ENCODE assay signal across 27 cellular contexts in the genomic region with DNA sequence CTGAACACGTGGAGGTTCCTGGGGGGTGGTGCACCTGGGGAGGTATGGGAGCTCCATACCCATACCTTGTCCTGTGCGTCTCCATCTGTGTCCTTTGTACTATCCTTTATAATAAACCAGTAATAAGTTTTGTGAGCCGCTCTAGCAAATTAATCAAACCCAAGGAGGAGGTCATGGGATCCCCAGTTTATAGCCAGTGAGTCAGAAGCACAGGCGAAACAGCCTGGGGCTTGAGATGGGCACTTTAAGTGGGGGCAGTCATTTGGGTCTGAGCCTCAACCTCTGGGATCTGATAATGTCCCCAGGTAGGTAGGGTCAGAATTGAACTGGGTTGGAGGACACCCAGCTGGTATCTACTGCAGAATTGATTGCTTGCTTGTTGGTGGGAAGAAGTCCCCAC. TPM values are rescaled to one million over a fixed set of nuclear protein-coding genes. Genes with fewer than 3 reads are reported as not detected.
DNase-seq lines count a peak whose midpoint lies in the region; ATAC-seq and TF ChIP-seq lines count a peak whose summit lies in the region.
"Had no signal": no experiment of that assay in that cellular context is flagged by ENCODE, and none has a peak within 500 bp of the region (broad histone marks: within the 10 kb centered on the region; RNA-seq: fewer than 3 reads in every experiment).

No MANE protein-coding gene starts in this region.

- H3K4me1 Mint-ChIP-seq in natural killer cell treated with Interleukin-12 subunit alpha and Interleukin-12 subunit beta and Interleukin-15 and Interleukin-18, amount 100 ng/mL, for 72 hours (ENCODE audit: low read depth in 2 of 2): peaks cover 23 to 35% of the 10 kb centered on the region in 2 donors
- H3K4me1 Mint-ChIP-seq in natural killer cell (peaks cover 15 to 43% of the 10 kb centered on the region in 2 donors), HFFc6 (ENCODE audit: low read depth) (no peaks in the 10 kb centered on the region)

- intact Hi-C loops in natural killer cell (cut with micrococcal nuclease) (no loop called here), left lung (cut with DNase I) (no loop called here)

- H3K9me3 Mint-ChIP-seq in natural killer cell treated with Interleukin-12 subunit alpha and Interleukin-12 subunit beta and Interleukin-15 and Interleukin-18, amount 100 ng/mL, for 72 hours: no peaks in the 10 kb centered on the region
- no peaks in the 10 kb centered on the region for H3K9me3 Mint-ChIP-seq in natural killer cell
- H3K9me3 Mint-ChIP-seq in HFFc6: no peaks in the 10 kb centered on the region
- H3K9me3 Mint-ChIP-seq: CD4-positive, alpha-beta T cell had no signal

- H3K4me1 ChIP-seq in left lung: peaks cover 0 to 67% of the 10 kb centered on the region in 2 donors
- H3K4me1 ChIP-seq: BE2C, HAP-1 had no signal

- H3K27ac Mint-ChIP-seq in natural killer cell treated with Interleukin-12 subunit alpha and Interleukin-12 subunit beta and Interleukin-15 and Interleukin-18, amount 100 ng/mL, for 72 hours: peak overlapping the region; percentile 51 to 85
- H3K27ac Mint-ChIP-seq in natural killer cell (no peak overlapping the region), HFFc6 (no peak overlapping the region)
- H3K27ac Mint-ChIP-seq: CD4-positive, alpha-beta T cell had no signal

- no peaks in the 10 kb centered on the region for H3K27me3 ChIP-seq in left lung
- H3K27me3 ChIP-seq: SJSA1 had no signal

- no peaks in the 10 kb centered on the region for H3K9me3 ChIP-seq in left lung
- H3K9me3 ChIP-seq: BE2C, HAP-1, SJSA1 had no signal

- ATAC-seq in natural killer cell treated with Interleukin-12 subunit alpha and Interleukin-12 subunit beta and Interleukin-15 and Interleukin-18, amount 100 ng/mL, for 72 hours: no peak
- no peak for ATAC-seq in natural killer cell
- no peak for ATAC-seq in left lung
- no peak for ATAC-seq in GM18868 (IDR thresholded peaks at IDR 0.05; ENCODE audit: unreplicated experiment)
- ATAC-seq in SK-N-SH treated with all-trans-retinoic acid at 6 μM for 48 hours: no peak

- H3K4me3 ChIP-seq in left lung: no peak overlapping the region
- H3K4me3 ChIP-seq: HAP-1, PC-9, SJSA1 had no signal

- TF ChIP-seq CTCF in natural killer cell (IDR thresholded peaks at IDR 0.05): no peak
- TF ChIP-seq CTCF in left lung (IDR thresholded peaks at IDR 0.05): no peak
- no peak for TF ChIP-seq CTCF in HFFc6 (IDR thresholded peaks at IDR 0.05)

- DNase-seq in natural killer cell treated with Interleukin-12 subunit alpha and Interleukin-12 subunit beta and Interleukin-15 and Interleukin-18, amount 100 ng/mL, for 72 hours (ENCODE audit: low spot score): no peak
- DNase-seq in natural killer cell (no peak), left lung (no peak), renal cortical epithelial cell (ENCODE audit: low read depth) (peak; percentile 53), HFFc6 (no peak), glomerular visceral epithelial cell (ENCODE audit: extremely low spot score) (no peak)
- DNase-seq: BE2C; CD4-positive, alpha-beta T cell; GOT3; IMR-90; NCI-H1048; NCI-H1417; NCI-H1694; NCI-H2029 treated with DMSO at 0.1 percent for 48 hours; NCI-H446 treated with DMSO at 0.1 percent for 48 hours; NCI-H526; NCI-H82; NK-92 treated with Interleukin-12 subunit alpha and Interleukin-12 subunit beta, amount 100 ng/mL, for 24 hours; PC-9; Right ventricle myocardium superior; RPMI8226 had no signal

- H3K27ac ChIP-seq in left lung: peak overlapping the region; percentile 76 to 95
- H3K27ac ChIP-seq: 22Rv1, KMS-11, PC-9, SJSA1 had no signal

- no peaks in the 10 kb centered on the region for H3K36me3 ChIP-seq in left lung
- H3K36me3 ChIP-seq: BE2C, HAP-1, SJSA1 had no signal

- no peak overlapping the region for H3K4me3 Mint-ChIP-seq in natural killer cell treated with Interleukin-12 subunit alpha and Interleukin-12 subunit beta and Interleukin-15 and Interleukin-18, amount 100 ng/mL, for 72 hours
- H3K4me3 Mint-ChIP-seq in natural killer cell (no peak overlapping the region), HFFc6 (no peak overlapping the region)
- H3K4me3 Mint-ChIP-seq: CD4-positive, alpha-beta T cell had no signal

- H3K36me3 Mint-ChIP-seq in natural killer cell treated with Interleukin-12 subunit alpha and Interleukin-12 subunit beta and Interleukin-15 and Interleukin-18, amount 100 ng/mL, for 72 hours: peaks cover 8% of the 10 kb centered on the region
- H3K36me3 Mint-ChIP-seq in natural killer cell (no peaks in the 10 kb centered on the region), HFFc6 (ENCODE audit: low read depth) (no peaks in the 10 kb centered on the region)

- H3K27me3 Mint-ChIP-seq in natural killer cell treated with Interleukin-12 subunit alpha and Interleukin-12 subunit beta and Interleukin-15 and Interleukin-18, amount 100 ng/mL, for 72 hours: no peaks in the 10 kb centered on the region
- H3K27me3 Mint-ChIP-seq in natural killer cell (ENCODE audit: low read depth in 2 of 2) (no peaks in the 10 kb centered on the region), HFFc6 (ENCODE audit: insufficient read depth) (peaks cover 8% of the 10 kb centered on the region)
- H3K27me3 Mint-ChIP-seq: CD4-positive, alpha-beta T cell had no signal

TF ChIP-seq in SK-N-SH treated with all-trans-retinoic acid at 6 μM for 48 hours, 23 proteins besides CTCF, POLR2A, EP300 and RAD21 (continues in another document):
- TF ChIP-seq BACH2 (CRISPR knock-in tag; IDR thresholded peaks at IDR 0.05; ENCODE audit: borderline replicate concordance) (no peak), ZNF8 (CRISPR knock-in tag; IDR thresholded peaks at IDR 0.05) (no peak), ZNF565 (CRISPR knock-in tag; conservative IDR thresholded peaks at IDR 0.05; ENCODE audit: low read depth) (no peak), ZFP30 (CRISPR knock-in tag; IDR thresholded peaks at IDR 0.05) (no peak), ZC3H10 (CRISPR knock-in tag; IDR thresholded peaks at IDR 0.05) (no peak), GLIS3 (CRISPR knock-in tag; IDR thresholded peaks at IDR 0.05) (no peak), PATZ1 (CRISPR knock-in tag; IDR thresholded peaks at IDR 0.05; ENCODE audit: borderline replicate concordance) (no peak), CREB5 (CRISPR knock-in tag; IDR thresholded peaks at IDR 0.05; ENCODE audit: low read depth) (no peak), TOX (CRISPR knock-in tag; IDR thresholded peaks at IDR 0.05; ENCODE audit: borderline replicate concordance) (no peak), CSDC2 (CRISPR knock-in tag; IDR thresholded peaks at IDR 0.05) (no peak), TCF4 (CRISPR knock-in tag; IDR thresholded peaks at IDR 0.05; ENCODE audit: borderline replicate concordance) (no peak), RARB (CRISPR knock-in tag; IDR thresholded peaks at IDR 0.05) (no peak)
- TF ChIP-seq, protein P1, sequence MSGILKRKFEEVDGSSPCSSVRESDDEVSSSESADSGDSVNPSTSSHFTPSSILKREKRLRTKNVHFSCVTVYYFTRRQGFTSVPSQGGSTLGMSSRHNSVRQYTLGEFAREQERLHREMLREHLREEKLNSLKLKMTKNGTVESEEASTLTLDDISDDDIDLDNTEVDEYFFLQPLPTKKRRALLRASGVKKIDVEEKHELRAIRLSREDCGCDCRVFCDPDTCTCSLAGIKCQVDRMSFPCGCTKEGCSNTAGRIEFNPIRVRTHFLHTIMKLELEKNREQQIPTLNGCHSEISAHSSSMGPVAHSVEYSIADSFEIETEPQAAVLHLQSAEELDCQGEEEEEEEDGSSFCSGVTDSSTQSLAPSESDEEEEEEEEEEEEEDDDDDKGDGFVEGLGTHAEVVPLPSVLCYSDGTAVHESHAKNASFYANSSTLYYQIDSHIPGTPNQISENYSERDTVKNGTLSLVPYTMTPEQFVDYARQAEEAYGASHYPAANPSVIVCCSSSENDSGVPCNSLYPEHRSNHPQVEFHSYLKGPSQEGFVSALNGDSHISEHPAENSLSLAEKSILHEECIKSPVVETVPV (CRISPR knock-in tag; IDR thresholded peaks at IDR 0.05): no peak

RNA-seq across cellular contexts. Expression of gene SNX10, which starts 16.9 kb away (rescaled TPM):
- 10 to 100 TPM; 47.2 to 81.7 TPM for total RNA-seq in natural killer cell treated with Interleukin-12 subunit alpha and Interleukin-12 subunit beta and Interleukin-15 and Interleukin-18, amount 100 ng/mL, for 72 hours
- 10 to 100 TPM; 17.2 to 26.8 (median 21.3) TPM for total RNA-seq in natural killer cell
- 10 to 100 TPM; 25.7 to 75.6 TPM for total RNA-seq in left lung
- 88.0 and 105 TPM in 2 replicates for total RNA-seq in renal cortical epithelial cell
- total RNA-seq in HFFc6 (2021; fragmentation: NEBNext Ultra II Directional; extraction: Animal tissue kit (Norgen Biotek cat#: 25700)): not detected
- total RNA-seq: IMR-90 had no signal

Comparison
In these comparisons a context has a peak if more than half of its experiments do, and no peak if none do; other contexts are left out.
1. H3K27ac Mint-ChIP-seq: peak in natural killer cell treated with Interleukin-12 subunit alpha and Interleukin-12 subunit beta and Interleukin-15 and Interleukin-18, amount 100 ng/mL, for 72 hours (2 of 2); none in natural killer cell (0 of 2) and HFFc6 (single experiment).
2. RNA of gene SNX10, which starts 16.9 kb away (total RNA-seq): 88.0 to 105 TPM in renal cortical epithelial cell, 47.2 to 81.7 TPM in natural killer cell treated with Interleukin-12 subunit alpha and Interleukin-12 subunit beta and Interleukin-15 and Interleukin-18, amount 100 ng/mL, for 72 hours, 25.7 to 75.6 TPM in left lung and 17.2 to 26.8 TPM in natural killer cell; not detected in HFFc6; every median in the first group is over 10 times any median in the second.